In genomic region chr19:34767967-34768366, GRCh38 we compare ENCODE assay signal across 18 cellular contexts. TPM values are rescaled to one million over a fixed set of nuclear protein-coding genes. Genes with fewer than 3 reads are reported as not detected.
DNase-seq lines count a peak whose midpoint lies in the region; ATAC-seq and TF ChIP-seq lines count a peak whose summit lies in the region.
"Had no signal": no experiment of that assay in that cellular context is flagged by ENCODE, and none has a peak within 500 bp of the region (broad histone marks: within the 10 kb centered on the region; RNA-seq: fewer than 3 reads in every experiment).

No MANE protein-coding gene starts in this region.

- DNase-seq in A673 (ENCODE audit: low spot score): peak; percentile 1
- DNase-seq in NCI-H2171 (lab: John Stamatoyannopoulos, UW): peak; percentile 15
- DNase-seq in NCI-H82 (lab: John Stamatoyannopoulos, UW): peak; percentile 33
- peak; percentile 47 for DNase-seq in esophagus muscularis mucosa (ENCODE audit: extremely low spot score)
- DNase-seq in PC-9: no peak
- DNase-seq: Calu3; CD8-positive, alpha-beta T cell; DMS153; DMS79; GDM1; GOT3; H7; HFFc6 had no signal

- no peaks in the 10 kb centered on the region for H3K4me1 ChIP-seq in A673 (ENCODE audit: insufficient read depth, low read length, poor library complexity, severe bottlenecking)
- H3K4me1 ChIP-seq in esophagus muscularis mucosa: peaks cover 12 to 16% (median 14%) of the 10 kb centered on the region in 4 donors
- no peaks in the 10 kb centered on the region for H3K4me1 ChIP-seq in PC-9 (replicated peaks; ENCODE audit: insufficient read depth)

- BruUV-seq in A673 (replicated peaks; lab: Mats Ljungman, UMichigan) (no TSS peak), PC-9 (replicated peaks; lab: Mats Ljungman, UMichigan) (no TSS peak)

- no peaks in the 10 kb centered on the region for H4K20me1 ChIP-seq in PC-9 (ENCODE audit: insufficient read depth)
- H4K20me1 ChIP-seq: BLaER1 treated with 17β-estradiol and CSF1 and Interleukin-3, amounts not matched to agents 10 nM and 100 nM had no signal

- H3K4me3 ChIP-seq in A673 (ENCODE audit: low read depth, low read length, poor library complexity, severe bottlenecking) (no peak overlapping the region), esophagus muscularis mucosa (no peak overlapping the region), PC-9 (no peak overlapping the region)
- H3K4me3 ChIP-seq: BLaER1 treated with 17β-estradiol and CSF1 and Interleukin-3, amounts not matched to agents 10 nM and 100 nM had no signal

- CTCF ChIA-PET in A673 (lab: Charles Lee) (no interaction called here), PC-9 (lab: Charles Lee) (no interaction called here)

- intact Hi-C loops in A673 (cut with micrococcal nuclease; ENCODE audit: unreplicated experiment): no loop called here
- intact Hi-C loops in esophagus muscularis mucosa (cut with DNase I): no loop called here
- intact Hi-C loops in PC-9 (cut with micrococcal nuclease; ENCODE audit: unreplicated experiment): no loop called here

- TF ChIP-seq POLR2A in esophagus muscularis mucosa (IDR thresholded peaks at IDR 0.05; ENCODE audit: low read depth): no peak

- H3K27ac ChIP-seq in A673 (ENCODE audit: low read depth, low read length, poor library complexity, severe bottlenecking) (no peak overlapping the region), esophagus muscularis mucosa (replicated peaks in 1 of 4) (no peak overlapping the region), PC-9 (no peak overlapping the region)
- H3K27ac ChIP-seq: BLaER1 treated with 17β-estradiol and CSF1 and Interleukin-3, amounts not matched to agents 10 nM and 100 nM; KMS-11 had no signal

- POLR2A ChIA-PET in A673 (lab: Charles Lee; ENCODE audit: low non-redundant PET) (interaction anchor here (0.6 kb wide), 1 partner anchor 368 kb away, joined by 3 read pairs; no protein-coding TSS in a partner anchor), PC-9 (lab: Charles Lee; ENCODE audit: unreplicated experiment) (no interaction called here)

- no peak for TF ChIP-seq EP300 in esophagus muscularis mucosa (IDR thresholded peaks at IDR 0.05)

- no peaks in the 10 kb centered on the region for H3K9me2 ChIP-seq in PC-9 (ENCODE audit: insufficient read depth)

- H2AFZ ChIP-seq in PC-9: no peak overlapping the region

- H3K79me2 ChIP-seq in PC-9 (ENCODE audit: low read depth): no peaks in the 10 kb centered on the region

- no peaks in the 10 kb centered on the region for H3K27me3 ChIP-seq in A673 (replicated peaks; ENCODE audit: insufficient read depth, low read depth, low read length, poor library complexity)
- no peaks in the 10 kb centered on the region for H3K27me3 ChIP-seq in esophagus muscularis mucosa
- no peaks in the 10 kb centered on the region for H3K27me3 ChIP-seq in PC-9 (ENCODE audit: insufficient read depth, low read depth)
- H3K27me3 ChIP-seq: BLaER1 treated with 17β-estradiol and CSF1 and Interleukin-3, amounts not matched to agents 10 nM and 100 nM had no signal

- ATAC-seq in HG03469 (IDR thresholded peaks at IDR 0.05; ENCODE audit: unreplicated experiment) (no peak), GM18867 (IDR thresholded peaks at IDR 0.05; ENCODE audit: unreplicated experiment) (no peak)
- ATAC-seq: CD8-positive, alpha-beta T cell; HCT116 had no signal

- TF ChIP-seq CTCF in A673 (conservative IDR thresholded peaks at IDR 0.05; ENCODE audit: low read depth, low read length): no peak
- no peak for TF ChIP-seq CTCF in esophagus muscularis mucosa (IDR thresholded peaks at IDR 0.05)
- TF ChIP-seq CTCF in PC-9 (conservative IDR thresholded peaks at IDR 0.05): no peak

- peaks cover 4% of the 10 kb centered on the region for H3K9me3 ChIP-seq in A673 (ENCODE audit: low read depth, low read length, poor library complexity, severe bottlenecking)
- peaks cover 0 to 12% (median 6%) of the 10 kb centered on the region in 4 donors for H3K9me3 ChIP-seq in esophagus muscularis mucosa
- H3K9me3 ChIP-seq in PC-9 (ENCODE audit: insufficient read depth, low read depth): peaks cover 10% of the 10 kb centered on the region; the same call in 1 of the 2 replicates

- H3K4me2 ChIP-seq in PC-9: no peak overlapping the region
- H3K4me2 ChIP-seq: BLaER1 treated with 17β-estradiol and CSF1 and Interleukin-3, amounts not matched to agents 10 nM and 100 nM; KMS-11 had no signal

- H3F3A ChIP-seq in PC-9 (ENCODE audit: insufficient read depth, low read depth): no peaks in the 10 kb centered on the region

- H3K36me3 ChIP-seq in A673 (ENCODE audit: insufficient read depth, low read length, poor library complexity, severe bottlenecking) (no peaks in the 10 kb centered on the region), esophagus muscularis mucosa (peaks cover 45 to 71% (median 66%) of the 10 kb centered on the region in 4 donors), PC-9 (ENCODE audit: low read depth) (peaks cover 12% of the 10 kb centered on the region)

- WGBS in esophagus muscularis mucosa: 55% methylated on average over 2 of the region's 3 CpGs

RNA-seq across cellular contexts. Expression of gene ZNF599, which starts 5.0 kb away (rescaled TPM):
- 6.0 and 8.0 TPM in 2 replicates for total RNA-seq in A673 (2021)
- 1 to 10 TPM; 5.8 to 7.1 (median 6.7) TPM for total RNA-seq in esophagus muscularis mucosa
- 9.2 and 12.4 TPM in 2 replicates for total RNA-seq in PC-9 (2021)

RNA-seq across cellular contexts. Expression of gene ZNF181, which starts 33.9 kb away (rescaled TPM):
- total RNA-seq in A673 (2021) (6.7 and 8.2 TPM in 2 replicates), esophagus muscularis mucosa (10 to 100 TPM; 22.6 to 31.6 (median 26.0) TPM), PC-9 (2021) (2.6 and 4.7 TPM in 2 replicates)

Comparison
In these comparisons a context has a peak if more than half of its experiments do, and no peak if none do; other contexts are left out.
1. DNase-seq: peak in A673 (single experiment), NCI-H2171 (single experiment), NCI-H82 (single experiment) and esophagus muscularis mucosa (single experiment); none in PC-9 (0 of 2).